In the genomic region with DNA sequence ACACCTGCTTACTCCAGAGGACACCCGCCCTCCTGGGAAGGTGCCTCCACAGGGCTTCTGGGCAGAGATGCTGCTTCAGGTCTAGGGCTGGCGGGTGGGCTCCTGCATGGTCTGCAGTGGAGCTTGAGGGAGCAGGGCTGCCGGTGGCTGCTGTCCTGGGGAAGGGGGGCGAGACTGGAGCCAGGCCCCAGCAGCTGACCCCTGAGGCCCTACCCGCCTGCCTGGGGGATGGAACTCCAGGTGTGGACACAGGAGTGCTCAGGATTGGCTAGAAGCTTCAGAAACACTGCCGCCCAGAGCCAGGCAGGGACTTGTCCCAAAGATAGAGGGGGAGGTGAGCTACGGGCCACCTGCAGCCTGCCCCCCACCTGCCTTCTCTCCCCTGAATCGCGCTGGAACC, we compare ENCODE assay signal across 23 cellular contexts. TPM values are rescaled to one million over a fixed set of nuclear protein-coding genes. Genes with fewer than 3 reads are reported as not detected.
"Had no signal": no experiment of that assay in that cellular context is flagged by ENCODE, and none has a peak within 500 bp of the region (broad histone marks: within the 10 kb centered on the region; RNA-seq: fewer than 3 reads in every experiment).

No MANE protein-coding gene starts in this region.

- H3K4me3 ChIP-seq: SJSA1, SK-N-MC had no signal

- H3K36me3 ChIP-seq: SJSA1 had no signal

- H3K4me1 ChIP-seq: SJSA1 had no signal

- H3K9me3 ChIP-seq: SJSA1 had no signal

- ATAC-seq: Panc1, PC-3 had no signal

- H3K27me3 ChIP-seq: SJSA1 had no signal

- H3K27ac ChIP-seq: HL-60, RWPE1, SJSA1, SK-N-MC had no signal

- DNase-seq: KBM-7, MV-4-11, NCI-H1048, NCI-H1105, NCI-H1417, NCI-H1436 treated with DMSO at 0.1 percent for 48 hours, NCI-H1694, NCI-H187 treated with DMSO at 0.1 percent for 48 hours, NCI-H2029 treated with DMSO at 0.1 percent for 48 hours, NCI-H2171, NCI-H226, NCI-H446, NCI-H510A, NCI-H524 treated with DMSO at 0.1 percent for 48 hours, NCI-H69, NCI-H774, PC-3, SIG-M5 had no signal

RNA-seq across cellular contexts. Expression of a gene that starts 33.0 kb away (rescaled TPM):
- total RNA-seq: PC-3, SJSA1 had no signal
